Comparison of ENCODE assay signal across 26 cellular contexts in the genomic region with DNA sequence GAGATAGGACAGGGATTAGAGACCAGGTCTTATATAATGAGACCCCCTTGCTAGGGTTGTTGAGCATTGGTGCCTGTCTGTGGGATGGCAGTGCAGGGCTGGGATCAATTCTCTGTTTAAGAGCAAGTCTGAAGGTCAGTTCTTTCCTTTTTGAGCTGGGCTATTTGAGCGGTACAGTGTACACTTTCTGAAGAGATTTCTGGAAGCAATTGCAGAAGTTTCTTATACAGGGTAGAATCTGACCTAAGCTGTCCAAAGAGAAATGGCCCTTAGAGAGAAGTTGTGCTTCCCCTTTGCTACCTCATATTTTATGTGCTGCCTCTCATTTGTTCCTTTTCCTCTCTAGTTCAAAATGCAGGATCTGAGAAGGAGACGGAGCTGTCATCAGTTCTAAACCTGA. TPM values are rescaled to one million over a fixed set of nuclear protein-coding genes. Genes with fewer than 3 reads are reported as not detected.
DNase-seq lines count a peak whose midpoint lies in the region; ATAC-seq, FAIRE-seq and TF ChIP-seq lines count a peak whose summit lies in the region.
"Had no signal": no experiment of that assay in that cellular context is flagged by ENCODE, and none has a peak within 500 bp of the region (broad histone marks: within the 10 kb centered on the region; RNA-seq: fewer than 3 reads in every experiment).

No MANE protein-coding gene starts in this region.

- H3K9me3 Mint-ChIP-seq in dendritic cell treated with granulocyte-macrophage colony-stimulating factor and Interleukin-4, amounts not matched to agents 40 ng/mL and 50 ng/mL, for 4 days = no peaks in the 10 kb centered on the region
- no peaks in the 10 kb centered on the region for H3K9me3 Mint-ChIP-seq in activated CD8-positive, alpha-beta T cell treated with anti-CD3 and anti-CD28 coated beads, Interleukin-2, amount 10 ng/mL, durations not matched to agents 7 days and 5 days (ENCODE audit: insufficient read depth)
- H3K9me3 Mint-ChIP-seq: IgD-negative memory B cell; natural killer cell treated with Interleukin-12 subunit alpha and Interleukin-12 subunit beta and Interleukin-15 and Interleukin-18, amount 100 ng/mL, for 72 hours; T-helper 1 cell treated with Interleukin-12 subunit alpha and Interleukin-12 subunit beta and Interleukin-4 antibody, amounts not matched to agents 30 μg/mL and 1 μg/mL, for 36 hours had no signal

- H3K4me3 Mint-ChIP-seq in dendritic cell treated with granulocyte-macrophage colony-stimulating factor and Interleukin-4, amounts not matched to agents 40 ng/mL and 50 ng/mL, for 4 days = peak overlapping the region; percentile 68
- H3K4me3 Mint-ChIP-seq in activated CD8-positive, alpha-beta T cell treated with anti-CD3 and anti-CD28 coated beads, Interleukin-2, amount 10 ng/mL, durations not matched to agents 7 days and 5 days = no peak overlapping the region
- H3K4me3 Mint-ChIP-seq: IgD-negative memory B cell; natural killer cell treated with Interleukin-12 subunit alpha and Interleukin-12 subunit beta and Interleukin-15 and Interleukin-18, amount 100 ng/mL, for 72 hours; T-helper 1 cell treated with Interleukin-12 subunit alpha and Interleukin-12 subunit beta and Interleukin-4 antibody, amounts not matched to agents 30 μg/mL and 1 μg/mL, for 36 hours had no signal

- no peak for TF ChIP-seq POLR2A in H54 (IDR thresholded peaks at IDR 0.05; ENCODE audit: low read depth, low read length)

- intact Hi-C loops in dendritic cell treated with granulocyte-macrophage colony-stimulating factor and Interleukin-4, amounts not matched to agents 40 ng/mL and 50 ng/mL, for 4 days (cut with micrococcal nuclease) = no loop called here

- CTCF ChIA-PET in activated CD8-positive, alpha-beta T cell treated with anti-CD3 and anti-CD28 coated beads, Interleukin-2, amount 10 ng/mL, durations not matched to agents 7 days and 5 days (lab: Charles Lee) = no interaction called here

- no peaks in the 10 kb centered on the region for H3K36me3 Mint-ChIP-seq in dendritic cell treated with granulocyte-macrophage colony-stimulating factor and Interleukin-4, amounts not matched to agents 40 ng/mL and 50 ng/mL, for 4 days (ENCODE audit: low read depth)
- H3K36me3 Mint-ChIP-seq in activated CD8-positive, alpha-beta T cell treated with anti-CD3 and anti-CD28 coated beads, Interleukin-2, amount 10 ng/mL, durations not matched to agents 7 days and 5 days (ENCODE audit: low read depth) = no peaks in the 10 kb centered on the region
- H3K36me3 Mint-ChIP-seq: natural killer cell treated with Interleukin-12 subunit alpha and Interleukin-12 subunit beta and Interleukin-15 and Interleukin-18, amount 100 ng/mL, for 72 hours had no signal

- peak overlapping the region; percentile 77 for H3K27ac Mint-ChIP-seq in dendritic cell treated with granulocyte-macrophage colony-stimulating factor and Interleukin-4, amounts not matched to agents 40 ng/mL and 50 ng/mL, for 4 days
- H3K27ac Mint-ChIP-seq in activated CD8-positive, alpha-beta T cell treated with anti-CD3 and anti-CD28 coated beads, Interleukin-2, amount 10 ng/mL, durations not matched to agents 7 days and 5 days = no peak overlapping the region
- H3K27ac Mint-ChIP-seq: natural killer cell treated with Interleukin-12 subunit alpha and Interleukin-12 subunit beta and Interleukin-15 and Interleukin-18, amount 100 ng/mL, for 72 hours; T-helper 1 cell treated with Interleukin-12 subunit alpha and Interleukin-12 subunit beta and Interleukin-4 antibody, amounts not matched to agents 30 μg/mL and 1 μg/mL, for 36 hours had no signal

- FAIRE-seq in H54 (lab: Jason Lieb, UNC) = no peak
- FAIRE-seq: RCC 7860 had no signal

- H3K27me3 Mint-ChIP-seq in dendritic cell treated with granulocyte-macrophage colony-stimulating factor and Interleukin-4, amounts not matched to agents 40 ng/mL and 50 ng/mL, for 4 days = no peaks in the 10 kb centered on the region
- no peaks in the 10 kb centered on the region for H3K27me3 Mint-ChIP-seq in activated CD8-positive, alpha-beta T cell treated with anti-CD3 and anti-CD28 coated beads, Interleukin-2, amount 10 ng/mL, durations not matched to agents 7 days and 5 days (ENCODE audit: low read depth)
- H3K27me3 Mint-ChIP-seq: IgD-negative memory B cell; natural killer cell treated with Interleukin-12 subunit alpha and Interleukin-12 subunit beta and Interleukin-15 and Interleukin-18, amount 100 ng/mL, for 72 hours had no signal

- no peak for ATAC-seq in activated CD8-positive, alpha-beta T cell treated with anti-CD3 and anti-CD28 coated beads, Interleukin-2, amount 10 ng/mL, durations not matched to agents 7 days and 5 days
- ATAC-seq in HG02678 (IDR thresholded peaks at IDR 0.05; ENCODE audit: unreplicated experiment) (no peak), GM21381 (IDR thresholded peaks at IDR 0.05; ENCODE audit: unreplicated experiment) (no peak)
- ATAC-seq: natural killer cell treated with Interleukin-12 subunit alpha and Interleukin-12 subunit beta and Interleukin-15 and Interleukin-18, amount 100 ng/mL, for 72 hours had no signal

- DNase-seq in CD1c-positive myeloid dendritic cell (ENCODE audit: extremely low spot score) (peak; percentile 68), NOMO-1 treated with dmso at 0.1 percent for 144 hours (lab: John Stamatoyannopoulos, UW; ENCODE audit: unreplicated experiment) (peak; percentile 42), midbrain (lab: John Stamatoyannopoulos, UW) (peak; percentile 38), H54 (ENCODE audit: insufficient read length, low spot score) (no peak)
- DNase-seq in activated CD8-positive, alpha-beta T cell treated with anti-CD3 and anti-CD28 coated beads, Interleukin-2, amount 10 ng/mL, durations not matched to agents 7 days and 5 days = no peak
- DNase-seq: ACHN; activated CD4-positive, alpha-beta T cell treated with anti-CD3 and anti-CD28 coated beads for 48 hours; activated naive CD4-positive, alpha-beta T cell; activated T-cell treated with anti-CD3 and anti-CD28 coated beads, Interleukin-2, amount 50 U/mL, for 48 hours; amniotic stem cell; Calu3; DND-41; effector CD4-positive, alpha-beta T cell; heart left ventricle; NCI-H1694; NCI-H2171; NCI-H510A treated with DMSO at 0.1 percent for 48 hours; stimulated activated CD4-positive, alpha-beta T cell treated with anti-CD3 and anti-CD28 coated beads, Interleukin-4, amount 100 ng/mL, for 4 hours; stimulated activated naive CD4-positive, alpha-beta T cell treated with Interleukin-2 at 50 U/mL for 16 hours had no signal

- POLR2A ChIA-PET in activated CD8-positive, alpha-beta T cell treated with anti-CD3 and anti-CD28 coated beads, Interleukin-2, amount 10 ng/mL, durations not matched to agents 7 days and 5 days (lab: Charles Lee) = no interaction called here

- peaks cover 11% of the 10 kb centered on the region for H3K4me1 Mint-ChIP-seq in dendritic cell treated with granulocyte-macrophage colony-stimulating factor and Interleukin-4, amounts not matched to agents 40 ng/mL and 50 ng/mL, for 4 days (ENCODE audit: low read depth)
- H3K4me1 Mint-ChIP-seq in activated CD8-positive, alpha-beta T cell treated with anti-CD3 and anti-CD28 coated beads, Interleukin-2, amount 10 ng/mL, durations not matched to agents 7 days and 5 days (ENCODE audit: low read depth) = no peaks in the 10 kb centered on the region
- H3K4me1 Mint-ChIP-seq: IgD-negative memory B cell had no signal

RNA-seq across cellular contexts. Expression of a gene that starts 35.8 kb away (rescaled TPM):
- total RNA-seq in activated CD8-positive, alpha-beta T cell treated with anti-CD3 and anti-CD28 coated beads, Interleukin-2, amount 10 ng/mL, durations not matched to agents 7 days and 5 days = 10 to 100 TPM; 15.6 to 15.8 TPM

RNA-seq across cellular contexts. Expression of a gene that starts 54.0 kb away (rescaled TPM):
- total RNA-seq in activated CD8-positive, alpha-beta T cell treated with anti-CD3 and anti-CD28 coated beads, Interleukin-2, amount 10 ng/mL, durations not matched to agents 7 days and 5 days = not detected

Comparison
In these comparisons a context has a peak if more than half of its experiments do, and no peak if none do; other contexts are left out.
1. DNase-seq: peak in CD1c-positive myeloid dendritic cell (single experiment), NOMO-1 treated with dmso at 0.1 percent for 144 hours (single experiment) and midbrain (single experiment); none in activated CD8-positive, alpha-beta T cell treated with anti-CD3 and anti-CD28 coated beads, Interleukin-2, amount 10 ng/mL, durations not matched to agents 7 days and 5 days (single experiment) and H54 (single experiment).